In genomic region chr1:10661453-10661852, GRCh38 we compare ENCODE assay signal across 24 cellular contexts.
"Had no signal": no experiment of that assay in that cellular context is flagged by ENCODE, and none has a peak within 500 bp of the region (broad histone marks: within the 10 kb centered on the region; RNA-seq: fewer than 3 reads in every experiment).

No MANE protein-coding gene starts in this region.

- H3K4me3 ChIP-seq: adrenal gland, heart left ventricle, thoracic aorta, uterus had no signal

- H3K27ac ChIP-seq: adrenal gland, thoracic aorta, uterus had no signal

- DNase-seq: activated CD4-positive, alpha-beta T cell treated with anti-CD3 and anti-CD28 coated beads for 48 hours; activated CD4-positive, alpha-beta T cell treated with anti-CD3 and anti-CD28 coated beads, Interleukin-2, amount 50 U/mL, for 48 hours; activated CD4-positive, CD25-positive, alpha-beta regulatory T cell; activated CD8-positive, alpha-beta memory T cell treated with anti-CD3 and anti-CD28 coated beads for 24 hours; activated effector memory CD4-positive, alpha-beta T cell treated with anti-CD3 and anti-CD28 coated beads, Interleukin-2, amount 50 U/mL, for 16 hours; activated naive CD4-positive, alpha-beta T cell treated with anti-CD3 and anti-CD28 coated beads for 36 hours; activated naive CD8-positive, alpha-beta T cell treated with anti-CD3 and anti-CD28 coated beads for 36 hours; adrenal gland; aorta; caudate nucleus; cortex of kidney; foreskin fibroblast; heart left ventricle; hypothalamus; midbrain; naive thymus-derived CD8-positive, alpha-beta T cell; occipital lobe; right cardiac atrium; stimulated activated CD4-positive, alpha-beta T cell treated with anti-CD3 and anti-CD28 coated beads, Interleukin-2, amount 100 ng/mL, for 48 hours; stimulated activated naive CD8-positive, alpha-beta T cell treated with anti-CD3 and anti-CD28 coated beads, Interleukin-15, Interleukin-2, amounts not matched to agents 100 U/mL and 50 U/mL, for 24 hours; T-helper 1 cell; uterus had no signal

- H3K9me3 ChIP-seq: adrenal gland, heart left ventricle, thoracic aorta, uterus had no signal

- H3K27me3 ChIP-seq: adrenal gland, heart left ventricle, uterus had no signal

- FAIRE-seq: endothelial cell of umbilical vein had no signal

- H3K36me3 ChIP-seq: adrenal gland, uterus had no signal
